ENCODE assay signal across 1 cellular context in the genomic region with DNA sequence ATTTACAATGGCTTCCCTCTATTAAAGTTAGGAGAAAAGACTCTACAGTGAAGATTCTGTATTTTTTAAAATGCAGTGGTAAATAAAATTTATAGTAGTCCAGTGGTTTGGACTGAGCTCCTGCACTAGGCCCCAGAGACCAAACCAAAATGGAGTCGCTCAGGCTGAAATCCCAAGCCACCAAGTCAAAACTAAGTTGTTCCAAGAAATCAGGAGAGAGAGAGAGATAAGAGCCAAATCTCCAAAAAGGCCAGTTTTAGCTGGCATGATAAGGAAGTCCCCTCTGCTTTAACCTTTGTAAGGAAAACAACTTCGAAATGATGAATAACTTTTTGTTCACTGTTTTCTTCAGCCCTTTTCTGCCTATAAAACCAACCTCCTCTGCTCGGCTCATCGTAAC.
A peak's percentile ranks its signal among the peaks of the same experiment; 100 is the strongest.
TF ChIP-seq lines count a peak whose summit lies in the region.

No MANE protein-coding gene starts in this region.

TF ChIP-seq in K562, 482 proteins besides CTCF, POLR2A, EP300 and RAD21 (continued from another document and continues in another):
- TF ChIP-seq ZNF398 (CRISPR knock-in tag; IDR thresholded peaks at IDR 0.05) (no peak), HLTF (IDR thresholded peaks at IDR 0.05) (no peak), TEAD2 (tag; IDR thresholded peaks at IDR 0.05) (0 out of 2 replicates have a peak, but pooled peaks have one; percentile 31), ZNF445 (CRISPR knock-in tag; IDR thresholded peaks at IDR 0.05; ENCODE audit: low read depth) (no peak), RHOXF2B (CRISPR knock-in tag; conservative IDR thresholded peaks at IDR 0.05) (no peak), HSF4 (CRISPR knock-in tag; IDR thresholded peaks at IDR 0.05; ENCODE audit: borderline replicate concordance) (no peak), MTF1 (CRISPR knock-in tag; IDR thresholded peaks at IDR 0.05; ENCODE audit: borderline replicate concordance) (no peak), TFE3 (CRISPR knock-in tag; IDR thresholded peaks at IDR 0.05) (no peak), DDX20 (tag; IDR thresholded peaks at IDR 0.05; ENCODE audit: low read depth) (peak; percentile 79), NFIX (CRISPR knock-in tag; IDR thresholded peaks at IDR 0.05; ENCODE audit: low read depth) (no peak), HDAC1 (IDR thresholded peaks at IDR 0.05) (peak in 1 of 2 experiments; percentile 49; a peak in 2 of 4 replicates), ZNF76 (CRISPR knock-in tag; IDR thresholded peaks at IDR 0.05; ENCODE audit: borderline replicate concordance) (0 out of 2 replicates have a peak, but pooled peaks have one; percentile 12), ELK1 (CRISPR knock-in tag; IDR thresholded peaks at IDR 0.05) (no peak), MAFG (tag; conservative IDR thresholded peaks at IDR 0.05) (no peak), U2AF2 (optimal IDR thresholded peaks at IDR 0.05; ENCODE audit: low read depth, low read length) (no peak), SIN3B (IDR thresholded peaks at IDR 0.05; ENCODE audit: low read depth) (no peak), ZHX1 (conservative IDR thresholded peaks at IDR 0.05; ENCODE audit: low read length) (no peak), SP1 (CRISPR knock-in tag; IDR thresholded peaks at IDR 0.05) (no peak), RFX5 (IDR thresholded peaks at IDR 0.05; ENCODE audit: low read depth, low read length) (no peak), ID3 (CRISPR knock-in tag; IDR thresholded peaks at IDR 0.05) (no peak), ID3 (tag; IDR thresholded peaks at IDR 0.05) (0 out of 2 replicates have a peak, but pooled peaks have one; percentile 22), E2F5 (CRISPR knock-in tag; IDR thresholded peaks at IDR 0.05) (no peak), JUND (IDR thresholded peaks at IDR 0.05; ENCODE audit: borderline replicate concordance, low read depth, low read length) (no peak), JUND (tag; IDR thresholded peaks at IDR 0.05; ENCODE audit: borderline replicate concordance, low read depth, low read length) (peak; percentile 53; the same call in 1 of the 3 replicates), BCL6 (CRISPR knock-in tag; IDR thresholded peaks at IDR 0.05) (no peak), SRSF7 (optimal IDR thresholded peaks at IDR 0.05; ENCODE audit: low read depth, low read length) (no peak), FOXJ2 (tag; IDR thresholded peaks at IDR 0.05) (no peak), ZNF766 (CRISPR knock-in tag; conservative IDR thresholded peaks at IDR 0.05) (peak; percentile 78), ZNF12 (CRISPR knock-in tag; IDR thresholded peaks at IDR 0.05) (no peak), ESRRB (CRISPR knock-in tag; IDR thresholded peaks at IDR 0.05; ENCODE audit: borderline replicate concordance) (no peak), PPARD (CRISPR knock-in tag; IDR thresholded peaks at IDR 0.05) (no peak), RBM25 (IDR thresholded peaks at IDR 0.05; ENCODE audit: low read depth, low read length, severe bottlenecking) (no peak), PRDM10 (IDR thresholded peaks at IDR 0.05; ENCODE audit: partially characterized antibody) (no peak), ZNF354B (CRISPR knock-in tag; IDR thresholded peaks at IDR 0.05) (no peak), MIER1 (IDR thresholded peaks at IDR 0.05; ENCODE audit: low read depth) (no peak), MAFK (IDR thresholded peaks at IDR 0.05; ENCODE audit: low read length) (no peak), RFX7 (CRISPR knock-in tag; IDR thresholded peaks at IDR 0.05) (0 out of 2 replicates have a peak, but pooled peaks have one; percentile 67), PHF8 (IDR thresholded peaks at IDR 0.05; ENCODE audit: borderline replicate concordance, low read length) (no peak), ZNF41 (CRISPR knock-in tag; conservative IDR thresholded peaks at IDR 0.05) (0 out of 2 replicates have a peak, but pooled peaks have one; percentile 25)
- TF ChIP-seq, protein P1, sequence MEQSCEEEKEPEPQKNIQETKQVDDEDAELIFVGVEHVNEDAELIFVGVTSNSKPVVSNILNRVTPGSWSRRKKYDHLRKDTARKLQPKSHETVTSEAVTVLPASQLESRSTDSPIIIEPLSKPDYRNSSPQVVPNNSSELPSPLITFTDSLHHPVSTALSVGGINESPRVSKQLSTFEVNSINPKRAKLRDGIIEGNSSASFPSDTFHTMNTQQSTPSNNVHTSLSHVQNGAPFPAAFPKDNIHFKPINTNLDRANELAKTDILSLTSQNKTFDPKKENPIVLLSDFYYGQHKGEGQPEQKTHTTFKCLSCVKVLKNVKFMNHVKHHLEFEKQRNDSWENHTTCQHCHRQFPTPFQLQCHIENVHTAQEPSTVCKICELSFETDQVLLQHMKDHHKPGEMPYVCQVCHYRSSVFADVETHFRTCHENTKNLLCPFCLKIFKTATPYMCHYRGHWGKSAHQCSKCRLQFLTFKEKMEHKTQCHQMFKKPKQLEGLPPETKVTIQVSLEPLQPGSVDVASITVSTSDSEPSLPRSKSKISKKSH (CRISPR knock-in tag; IDR thresholded peaks at IDR 0.05) = no peak
- TF ChIP-seq, protein P2, sequence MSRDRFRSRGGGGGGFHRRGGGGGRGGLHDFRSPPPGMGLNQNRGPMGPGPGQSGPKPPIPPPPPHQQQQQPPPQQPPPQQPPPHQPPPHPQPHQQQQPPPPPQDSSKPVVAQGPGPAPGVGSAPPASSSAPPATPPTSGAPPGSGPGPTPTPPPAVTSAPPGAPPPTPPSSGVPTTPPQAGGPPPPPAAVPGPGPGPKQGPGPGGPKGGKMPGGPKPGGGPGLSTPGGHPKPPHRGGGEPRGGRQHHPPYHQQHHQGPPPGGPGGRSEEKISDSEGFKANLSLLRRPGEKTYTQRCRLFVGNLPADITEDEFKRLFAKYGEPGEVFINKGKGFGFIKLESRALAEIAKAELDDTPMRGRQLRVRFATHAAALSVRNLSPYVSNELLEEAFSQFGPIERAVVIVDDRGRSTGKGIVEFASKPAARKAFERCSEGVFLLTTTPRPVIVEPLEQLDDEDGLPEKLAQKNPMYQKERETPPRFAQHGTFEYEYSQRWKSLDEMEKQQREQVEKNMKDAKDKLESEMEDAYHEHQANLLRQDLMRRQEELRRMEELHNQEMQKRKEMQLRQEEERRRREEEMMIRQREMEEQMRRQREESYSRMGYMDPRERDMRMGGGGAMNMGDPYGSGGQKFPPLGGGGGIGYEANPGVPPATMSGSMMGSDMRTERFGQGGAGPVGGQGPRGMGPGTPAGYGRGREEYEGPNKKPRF (IDR thresholded peaks at IDR 0.05; ENCODE audit: low read depth, low read length) = no peak
- TF ChIP-seq, protein P3, sequence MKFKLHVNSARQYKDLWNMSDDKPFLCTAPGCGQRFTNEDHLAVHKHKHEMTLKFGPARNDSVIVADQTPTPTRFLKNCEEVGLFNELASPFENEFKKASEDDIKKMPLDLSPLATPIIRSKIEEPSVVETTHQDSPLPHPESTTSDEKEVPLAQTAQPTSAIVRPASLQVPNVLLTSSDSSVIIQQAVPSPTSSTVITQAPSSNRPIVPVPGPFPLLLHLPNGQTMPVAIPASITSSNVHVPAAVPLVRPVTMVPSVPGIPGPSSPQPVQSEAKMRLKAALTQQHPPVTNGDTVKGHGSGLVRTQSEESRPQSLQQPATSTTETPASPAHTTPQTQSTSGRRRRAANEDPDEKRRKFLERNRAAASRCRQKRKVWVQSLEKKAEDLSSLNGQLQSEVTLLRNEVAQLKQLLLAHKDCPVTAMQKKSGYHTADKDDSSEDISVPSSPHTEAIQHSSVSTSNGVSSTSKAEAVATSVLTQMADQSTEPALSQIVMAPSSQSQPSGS (CRISPR knock-in tag; IDR thresholded peaks at IDR 0.05) = no peak
